ENCODE assay signal across 1 cellular context in the genomic region with DNA sequence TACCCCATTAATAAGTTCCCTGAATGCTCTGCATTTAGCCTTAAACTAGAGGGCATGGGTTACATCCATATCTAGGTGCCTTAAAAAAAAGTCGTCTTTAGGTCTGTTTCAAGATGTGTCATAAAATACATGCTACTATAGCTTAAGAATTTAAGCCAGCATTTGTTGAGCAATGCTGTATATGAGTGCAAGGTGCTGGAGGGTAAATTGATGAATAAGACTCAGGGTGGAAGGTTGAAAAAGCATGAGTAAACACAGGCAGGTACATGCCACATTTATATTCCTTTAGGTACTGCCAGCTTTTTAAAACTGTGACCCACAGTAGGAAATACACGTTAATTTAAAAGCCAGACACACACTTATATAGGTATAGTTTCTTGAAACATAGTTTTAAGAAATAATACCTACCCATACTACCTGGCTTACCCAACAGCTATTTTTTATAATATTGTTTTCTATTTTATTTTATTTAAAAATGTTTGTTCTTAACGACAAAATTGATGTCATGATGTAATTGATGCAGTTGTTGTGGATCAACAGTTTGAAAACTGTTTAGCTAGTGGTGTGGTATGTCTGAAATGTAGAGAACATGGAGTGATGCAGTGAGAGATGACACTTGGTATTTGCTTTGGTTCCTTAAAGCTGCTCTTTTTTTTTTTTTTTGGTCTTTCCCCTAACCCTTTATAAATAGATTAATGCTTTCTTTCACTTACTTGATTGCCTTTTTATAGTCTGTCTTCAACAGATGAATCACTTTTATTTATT.
TF ChIP-seq lines count a peak whose summit lies in the region.

No MANE protein-coding gene starts in this region.

TF ChIP-seq in A549, 52 proteins besides CTCF, POLR2A, EP300 and RAD21 (continued from another document):
- TF ChIP-seq KDM1A (IDR thresholded peaks at IDR 0.05; ENCODE audit: low read depth), result no peak
- TF ChIP-seq TP53 (CRISPR knock-in tag; IDR thresholded peaks at IDR 0.05), result no peak
- TF ChIP-seq, protein P1, sequence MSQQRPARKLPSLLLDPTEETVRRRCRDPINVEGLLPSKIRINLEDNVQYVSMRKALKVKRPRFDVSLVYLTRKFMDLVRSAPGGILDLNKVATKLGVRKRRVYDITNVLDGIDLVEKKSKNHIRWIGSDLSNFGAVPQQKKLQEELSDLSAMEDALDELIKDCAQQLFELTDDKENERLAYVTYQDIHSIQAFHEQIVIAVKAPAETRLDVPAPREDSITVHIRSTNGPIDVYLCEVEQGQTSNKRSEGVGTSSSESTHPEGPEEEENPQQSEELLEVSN (IDR thresholded peaks at IDR 0.05; ENCODE audit: borderline replicate concordance, low read depth), result no peak
